ENCODE assay signal across 10 cellular contexts in genomic region chr1:89952021-89952995, GRCh38. TPM values are rescaled to one million over a fixed set of nuclear protein-coding genes. Genes with fewer than 3 reads are reported as not detected.
A peak's percentile ranks its signal among the peaks of the same experiment; 100 is the strongest.
DNase-seq lines count a peak whose midpoint lies in the region; ATAC-seq, FAIRE-seq and TF ChIP-seq lines count a peak whose summit lies in the region.
"Had no signal": no experiment of that assay in that cellular context is flagged by ENCODE, and none has a peak within 500 bp of the region (broad histone marks: within the 10 kb centered on the region; RNA-seq: fewer than 3 reads in every experiment).

No MANE protein-coding gene starts in this region.

- in situ Hi-C loops in IMR-90 (cut with MboI; ENCODE audit: low sequenced_read_pairs), result no loop called here

- no peaks in the 10 kb centered on the region for H3K36me3 ChIP-seq in IMR-90 (ENCODE audit: control insufficient read depth, insufficient read depth, low read length)
- no peaks in the 10 kb centered on the region for H3K36me3 ChIP-seq in H1 (ENCODE audit: control insufficient read depth in 2 of 4, insufficient read depth in 4 of 4, low read length in 3 of 4)
- H3K36me3 ChIP-seq in psoas muscle (ENCODE audit: insufficient read depth in 1 of 2, low read depth in 1 of 2), result no peaks in the 10 kb centered on the region
- H3K36me3 ChIP-seq: prostate gland had no signal

- H3K4ac ChIP-seq in IMR-90 (ENCODE audit: low read depth, low read length), result peak overlapping the region; percentile 88
- H3K4ac ChIP-seq in H1 (replicated peaks; ENCODE audit: insufficient read length, low read depth, low read length), result no peak overlapping the region

- H3K23me2 ChIP-seq in H1 (ENCODE audit: low read depth, low read length), result no peaks in the 10 kb centered on the region

- H3K79me1 ChIP-seq in IMR-90 (ENCODE audit: low read depth in 1 of 2, low read length in 2 of 2) (no peaks in the 10 kb centered on the region), H1 (ENCODE audit: low read depth, low read length) (no peaks in the 10 kb centered on the region)

- TF ChIP-seq CTCF in IMR-90 (conservative IDR thresholded peaks at IDR 0.05; ENCODE audit: low read depth, low read length) (no peak), H1 (IDR thresholded peaks at IDR 0.05; ENCODE audit: control extremely low read depth in 1 of 3, insufficient read depth in 1 of 3, low read depth in 1 of 3, low read length in 3 of 3) (no peak), psoas muscle (IDR thresholded peaks at IDR 0.05) (no peak)

- H3K9me3 ChIP-seq in IMR-90 (ENCODE audit: control insufficient read depth, insufficient read depth, low read length) (no peaks in the 10 kb centered on the region), H1 (ENCODE audit: insufficient read depth in 2 of 2, low read depth in 1 of 2, low read length in 1 of 2) (no peaks in the 10 kb centered on the region), psoas muscle (no peaks in the 10 kb centered on the region)
- H3K9me3 ChIP-seq: prostate gland had no signal

- TF ChIP-seq EP300 in H1 (IDR thresholded peaks at IDR 0.05; ENCODE audit: borderline replicate concordance in 1 of 2, low read depth in 2 of 2, low read length in 2 of 2), result no peak

- peak overlapping the region; percentile 90 for H4K91ac ChIP-seq in IMR-90 (ENCODE audit: insufficient read depth, low read depth, low read length)
- no peak overlapping the region for H4K91ac ChIP-seq in H1 (replicated peaks; ENCODE audit: insufficient read length, low read length)

- H2BK5ac ChIP-seq in IMR-90 (ENCODE audit: low read depth, low read length, poor library complexity, severe bottlenecking) (peak overlapping the region; percentile 97), H1 (ENCODE audit: low read depth, low read length) (no peak overlapping the region)

- peak overlapping the region; percentile 27 for H3K56ac ChIP-seq in IMR-90 (ENCODE audit: extremely low read depth, insufficient read depth, low read length)
- no peak overlapping the region for H3K56ac ChIP-seq in H1 (replicated peaks; ENCODE audit: insufficient read length, low read depth, low read length)

- H3K9me1 ChIP-seq in IMR-90 (ENCODE audit: insufficient read depth, low read length), result peaks cover 4% of the 10 kb centered on the region; the same call in 1 of the 2 replicates

- peak overlapping the region; percentile 55; the same call in 1 of the 2 replicates for H3K23ac ChIP-seq in IMR-90 (ENCODE audit: low read depth, low read length)
- H3K23ac ChIP-seq in H1 (ENCODE audit: insufficient read length), result no peak overlapping the region

- H2BK15ac ChIP-seq in IMR-90 (ENCODE audit: low read depth, low read length), result peak overlapping the region; percentile 72; the same call in 2 of the 3 replicates
- no peak overlapping the region for H2BK15ac ChIP-seq in H1 (ENCODE audit: low read length)

- H3K4me3 ChIP-seq in IMR-90 (ENCODE audit: insufficient read depth, low read depth, low read length) (no peak overlapping the region), H1 (ENCODE audit: extremely low read depth in 1 of 4, insufficient read depth in 2 of 4, low read depth in 3 of 4, low read length in 4 of 4) (no peak overlapping the region), psoas muscle (no peak overlapping the region)
- H3K4me3 ChIP-seq: dorsolateral prefrontal cortex, prostate gland had no signal

- no peak overlapping the region for H3K9ac ChIP-seq in IMR-90 (ENCODE audit: low read depth, low read length)
- H3K9ac ChIP-seq in H1 (replicated peaks in 1 of 4; ENCODE audit: extremely low read depth in 1 of 4, low read depth in 3 of 4, low read length in 3 of 4), result no peak overlapping the region

- POLR2A ChIA-PET in IMR-90 (lab: Charles Lee; ENCODE audit: unreplicated experiment) (no interaction called here), H1 (lab: Charles Lee; ENCODE audit: partially characterized antibody) (interaction anchor here (1.4 to 1.8 kb wide), 3 partner anchors 13 to 131 kb away, joined by 4 read pairs; partner anchors contain the start of gene LRRC8D)

- peaks cover 14% of the 10 kb centered on the region for H3K4me1 ChIP-seq in IMR-90 (ENCODE audit: control insufficient read depth, insufficient read depth, low read length)
- peaks cover 0 to 13% (median 3%) of the 10 kb centered on the region in 4 experiments; a peak in 5 of 7 replicates for H3K4me1 ChIP-seq in H1 (replicated peaks in 1 of 4; ENCODE audit: control insufficient read depth in 3 of 4, insufficient read depth in 4 of 4, low read length in 3 of 4)
- H3K4me1 ChIP-seq in psoas muscle, result no peaks in the 10 kb centered on the region
- H3K4me1 ChIP-seq: prostate gland had no signal

- TF ChIP-seq POLR2A in IMR-90 (IDR thresholded peaks at IDR 0.05; ENCODE audit: low read depth, low read length) (no peak), H1 (IDR thresholded peaks at IDR 0.05; ENCODE audit: control extremely low read depth in 1 of 2, low read depth in 2 of 2, low read length in 2 of 2) (no peak)

- peak overlapping the region; percentile 85 for H3K27ac ChIP-seq in IMR-90 (ENCODE audit: insufficient read depth, low read length)
- H3K27ac ChIP-seq in H1 (ENCODE audit: low read depth, low read length), result no peak overlapping the region
- H3K27ac ChIP-seq in psoas muscle, result no peak overlapping the region
- H3K27ac ChIP-seq: dorsolateral prefrontal cortex, prostate gland had no signal

- TF ChIP-seq RAD21 in IMR-90 (IDR thresholded peaks at IDR 0.05; ENCODE audit: low read length), result no peak
- no peak for TF ChIP-seq RAD21 in H1 (IDR thresholded peaks at IDR 0.05 in 1 of 2, conservative IDR thresholded peaks at IDR 0.05 in 1 of 2; ENCODE audit: low read depth in 2 of 2, low read length in 2 of 2)

- peak overlapping the region; percentile 92; the same call in 1 of the 2 replicates for H3K18ac ChIP-seq in IMR-90 (ENCODE audit: low read depth, low read length)
- H3K18ac ChIP-seq in H1 (ENCODE audit: extremely low read depth, low read length), result no peak overlapping the region

- H3K27me3 ChIP-seq in IMR-90 (ENCODE audit: control insufficient read depth, insufficient read depth, low read length) (no peaks in the 10 kb centered on the region), H1 (replicated peaks in 1 of 4; ENCODE audit: control insufficient read depth in 3 of 4, extremely low read depth in 1 of 4, insufficient read depth in 3 of 4, low read length in 3 of 4) (no peaks in the 10 kb centered on the region), psoas muscle (ENCODE audit: insufficient read depth in 3 of 3, low read length in 2 of 3) (no peaks in the 10 kb centered on the region)
- H3K27me3 ChIP-seq: dorsolateral prefrontal cortex had no signal

- no peak overlapping the region; the same call in 1 of the 2 replicates for H2BK12ac ChIP-seq in H1 (ENCODE audit: low read depth, low read length)

- no peaks in the 10 kb centered on the region for H3K79me2 ChIP-seq in H1 (ENCODE audit: control insufficient read depth in 1 of 2, insufficient read depth in 2 of 2, low read length in 2 of 2)

- H2BK20ac ChIP-seq in IMR-90 (ENCODE audit: low read depth, low read length), result peak overlapping the region; percentile 94
- no peak overlapping the region for H2BK20ac ChIP-seq in H1 (ENCODE audit: low read length)

- DNase-seq in IMR-90, result peak; percentile 90
- DNase-seq in H1 (ENCODE audit: low read depth in 1 of 2, low spot score in 2 of 2), result no peak
- DNase-seq in stimulated activated naive CD8-positive, alpha-beta T cell treated with anti-CD3 and anti-CD28 coated beads, Interleukin-15, Interleukin-2, amounts not matched to agents 100 U/mL and 50 U/mL, for 24 hours, result no peak
- no peak for DNase-seq in psoas muscle
- DNase-seq: dorsolateral prefrontal cortex, NCI-H345 had no signal

- no CpG with 5 or more reads among the region's 6 CpGs for WGBS in IMR-90 (ENCODE audit: extremely low coverage in 2 of 2, insufficient read length in 1 of 2), 2 experiments
- WGBS in H1 (ENCODE audit: extremely low coverage in 1 of 2, insufficient coverage in 1 of 2, insufficient read length in 1 of 2, insufficient replicate concordance in 2 of 2, low coverage in 1 of 2, low lambda C conversion rate in 2 of 2, missing lambda C conversion rate in 1 of 2), 2 experiments, result 86% methylated on average over 6 of the region's 6 CpGs; no CpG with 5 or more reads in 1 of the 2 experiments
- 84 to 88% (median 85%) methylated on average over 6 of the region's 6 CpGs for WGBS in psoas muscle, 3 donors

- no peaks in the 10 kb centered on the region for H4K20me1 ChIP-seq in IMR-90 (ENCODE audit: insufficient read depth, low read length)
- H4K20me1 ChIP-seq in H1 (replicated peaks in 1 of 2; ENCODE audit: control insufficient read depth in 1 of 2, insufficient read depth in 2 of 2, low read length in 2 of 2), result no peaks in the 10 kb centered on the region

- H2AK9ac ChIP-seq in IMR-90 (replicated peaks; ENCODE audit: low read depth, low read length, poor library complexity), result no peak overlapping the region

- H2AFZ ChIP-seq in IMR-90 (replicated peaks; ENCODE audit: low read length, poor library complexity) (no peak overlapping the region), H1 (ENCODE audit: low read length) (no peak overlapping the region)

- CTCF ChIA-PET in IMR-90 (lab: Yijun Ruan, JAX), result no interaction called here
- CTCF ChIA-PET in H1 (lab: Charles Lee; ENCODE audit: partially characterized antibody), result interaction anchor here (0.6 to 1.2 kb wide), 11 partner anchors 13 to 611 kb away, joined by 3 to 4 read pairs (median 3); no protein-coding TSS in a partner anchor

- peak overlapping the region; percentile 89 for H2BK120ac ChIP-seq in IMR-90 (ENCODE audit: low read depth, low read length)
- no peak overlapping the region for H2BK120ac ChIP-seq in H1 (replicated peaks; ENCODE audit: low read depth, low read length)

- intact Hi-C loops in IMR-90 (cut with micrococcal nuclease), result loop anchor here (5.0 kb wide), 1 partner anchor 45 kb away; no protein-coding TSS in a partner anchor
- intact Hi-C loops in psoas muscle (cut with DNase I), result loop anchor here in 1 of 2 donors (10.0 kb wide), 1 partner anchor 148 kb away; no protein-coding TSS in a partner anchor

- peak overlapping the region; percentile 25; the same call in 1 of the 2 replicates for H3K4me2 ChIP-seq in IMR-90 (ENCODE audit: low read depth, low read length)
- no peak overlapping the region for H3K4me2 ChIP-seq in H1 (ENCODE audit: insufficient read depth in 1 of 2, low read depth in 2 of 2, low read length in 2 of 2)

- no TSS peak for BruUV-seq in IMR-90 (replicated peaks; lab: Mats Ljungman, UMichigan)

- peak; percentile 18 for ATAC-seq in GM19395 (IDR thresholded peaks at IDR 0.05; ENCODE audit: unreplicated experiment)
- peak; percentile 69 for ATAC-seq in IMR-90 (ENCODE audit: low read depth)
- peak; percentile 44 for ATAC-seq in stimulated activated naive CD8-positive, alpha-beta T cell treated with anti-CD3 and anti-CD28 coated beads, Interleukin-15, Interleukin-2, amounts not matched to agents 100 U/mL and 50 U/mL, for 24 hours
- ATAC-seq in GM21526 (IDR thresholded peaks at IDR 0.05; ENCODE audit: low FRiP score, unreplicated experiment), result no peak
- no peak for ATAC-seq in psoas muscle
- ATAC-seq in GM18498 (IDR thresholded peaks at IDR 0.05; ENCODE audit: unreplicated experiment), result no peak

- H2AK5ac ChIP-seq in IMR-90 (ENCODE audit: low read depth, low read length), result peak overlapping the region; percentile 87
- H2AK5ac ChIP-seq in H1 (ENCODE audit: low read depth, low read length), result no peak overlapping the region

- dilution Hi-C loops in IMR-90 (cut with HindIII; ENCODE audit: low sequenced_read_pairs, unreplicated experiment), result no loop called here

- H4K8ac ChIP-seq in IMR-90 (ENCODE audit: low read depth in 2 of 2, low read length in 2 of 2) (peak overlapping the region; percentile 65 to 73), H1 (ENCODE audit: extremely low read depth, insufficient read depth, low read length) (no peak overlapping the region)

- FAIRE-seq in H1 (lab: Jason Lieb, UNC), result no peak

- H4K5ac ChIP-seq in IMR-90 (ENCODE audit: low read depth, low read length) (peak overlapping the region; percentile 88), H1 (ENCODE audit: insufficient read length, low read depth, low read length) (peak overlapping the region; percentile 77)

- H3K14ac ChIP-seq in IMR-90 (replicated peaks; ENCODE audit: low read depth, low read length) (peak overlapping the region; percentile 39), H1 (ENCODE audit: insufficient read length) (no peak overlapping the region)

RNA-seq across cellular contexts. Expression of gene ZNF326, which starts 42.6 kb away (rescaled TPM):
- total RNA-seq in IMR-90 (2012; rRNA removed), result 4.5 and 10.0 TPM in 2 replicates
- 13.1 and 17.0 TPM in 2 replicates for polyA plus RNA-seq in IMR-90 (2012; rRNA removed)
- 3.3 and 3.7 TPM in 2 replicates for polyA plus RNA-seq in IMR-90 (2012; cell fraction: cytosol; rRNA removed)
- 8.9 and 23.9 TPM in 2 replicates for polyA plus RNA-seq in IMR-90 (2012; cell fraction: nucleus; rRNA removed; ENCODE audit: low replicate concordance)
- 30.6 and 31.8 TPM in 2 replicates for total RNA-seq in H1 (2021; fragmentation: NEBNext Ultra II Directional; extraction: Animal tissue kit (Norgen Biotek cat#: 25700))
- polyA plus RNA-seq in H1 (2011; rRNA removed), result 12.2 and 12.7 TPM in 2 replicates
- polyA plus RNA-seq in H1 (2011; cell fraction: cytosol; rRNA removed), result 18.4 TPM
- 10.8 TPM for polyA plus RNA-seq in H1 (2011; cell fraction: nucleus; rRNA removed)
- 16.4 to 28.6 TPM (median 19.6 TPM) in 4 replicates for polyA plus RNA-seq in H1 (2012, experiment 1 of 2)
- polyA plus RNA-seq in H1 (2012, experiment 2 of 2), result 3.4 TPM
- 24.0 TPM for polyA plus RNA-seq in H1 (2013, experiment 1 of 2)
- polyA plus RNA-seq in H1 (2013, experiment 2 of 2), result 21.0 TPM
- polyA minus RNA-seq in H1 (2011; rRNA and poly(A)+ RNA removed), result 16.5 and 21.8 TPM in 2 replicates
- 14.5 TPM for polyA minus RNA-seq in H1 (2011; cell fraction: cytosol; rRNA and poly(A)+ RNA removed)
- 60.4 TPM for polyA minus RNA-seq in H1 (2011; cell fraction: nucleus; rRNA and poly(A)+ RNA removed)
- 10 to 100 TPM in 2 of 4 donors, 1 to 10 TPM in 2; 5.9 to 16.0 (median 10.7) TPM for total RNA-seq in psoas muscle
- polyA plus RNA-seq in psoas muscle, result 10 to 100 TPM in 1 of 3 donors, 1 to 10 TPM in 2; 8.5 to 13.1 (median 10.0) TPM

Comparison
In these comparisons a context has a peak if more than half of its experiments do, and no peak if none do; other contexts are left out.
1. ATAC-seq: peak in GM19395 (single experiment), IMR-90 (single experiment) and stimulated activated naive CD8-positive, alpha-beta T cell treated with anti-CD3 and anti-CD28 coated beads, Interleukin-15, Interleukin-2, amounts not matched to agents 100 U/mL and 50 U/mL, for 24 hours (single experiment); none in GM21526 (single experiment), psoas muscle (0 of 4) and GM18498 (single experiment).